ENCODE assay signal across 9 cellular contexts in genomic region chr22:42560781-42561180, GRCh38. TPM values are rescaled to one million over a fixed set of nuclear protein-coding genes. Genes with fewer than 3 reads are reported as not detected.
DNase-seq lines count a peak whose midpoint lies in the region; ATAC-seq and TF ChIP-seq lines count a peak whose summit lies in the region.
"Had no signal": no experiment of that assay in that cellular context is flagged by ENCODE, and none has a peak within 500 bp of the region (broad histone marks: within the 10 kb centered on the region; RNA-seq: fewer than 3 reads in every experiment).

No MANE protein-coding gene starts in this region.

- peak; percentile 39 to 54 for ATAC-seq in activated T-cell treated with anti-CD3 and anti-CD28 coated beads, Interleukin-2, amount 50 U/mL, for 4 hours
- ATAC-seq in upper lobe of left lung (ENCODE audit: low FRiP score in 2 of 2) (no peak), HG03139 (IDR thresholded peaks at IDR 0.05; ENCODE audit: unreplicated experiment) (no peak)

- no peaks in the 10 kb centered on the region for H3K9me2 ChIP-seq in SK-N-SH

- H2AFZ ChIP-seq in SK-N-SH (ENCODE audit: low read depth), result no peak overlapping the region

- no peaks in the 10 kb centered on the region for H3K27me3 Mint-ChIP-seq in activated T-cell treated with anti-CD3 and anti-CD28 coated beads, Interleukin-2, amount 50 U/mL, for 4 hours (ENCODE audit: low read depth)
- H3K27me3 Mint-ChIP-seq in CD8-positive, alpha-beta memory T cell, result no peaks in the 10 kb centered on the region

- no peak overlapping the region for H3K4me2 ChIP-seq in SK-N-SH

- peak; percentile 40 for TF ChIP-seq RAD21 in SK-N-SH (IDR thresholded peaks at IDR 0.05; ENCODE audit: low read length)

- DNase-seq in activated T-cell treated with anti-CD3 and anti-CD28 coated beads, Interleukin-2, amount 50 U/mL, for 4 hours, result no peak
- no peak for DNase-seq in activated T-cell treated with anti-CD3 and anti-CD28 coated beads for 4 hours
- DNase-seq in SK-N-SH, result peak; percentile 59
- DNase-seq in left ventricle myocardium inferior, result no peak
- no peak for DNase-seq in upper lobe of left lung
- no peak for DNase-seq in GOT3 (lab: John Stamatoyannopoulos, UW)
- DNase-seq in CD8-positive, alpha-beta memory T cell, result no peak
- DNase-seq: left cardiac atrium had no signal

- no peak overlapping the region for H3K4me3 Mint-ChIP-seq in activated T-cell treated with anti-CD3 and anti-CD28 coated beads, Interleukin-2, amount 50 U/mL, for 4 hours
- H3K4me3 Mint-ChIP-seq in CD8-positive, alpha-beta memory T cell, result no peak overlapping the region

- CTCF ChIA-PET in SK-N-SH (lab: Yijun Ruan, JAX), result interaction anchor here (0.7 to 1.7 kb wide), 3 partner anchors 9 to 27 kb away, joined by 3 to 6 read pairs (median 6); no protein-coding TSS in a partner anchor
- CTCF ChIA-PET in CD8-positive, alpha-beta memory T cell (lab: Charles Lee), result interaction anchor here (0.8 to 1.7 kb wide), 2 partner anchors 8 to 21 kb away, joined by 3 to 5 read pairs; no protein-coding TSS in a partner anchor

- H3K9me3 ChIP-seq in SK-N-SH (no peaks in the 10 kb centered on the region), left ventricle myocardium inferior (replicated peaks) (no peaks in the 10 kb centered on the region), upper lobe of left lung (no peaks in the 10 kb centered on the region)
- H3K9me3 ChIP-seq in CD8-positive, alpha-beta memory T cell (ENCODE audit: low read length), result no peaks in the 10 kb centered on the region

- H3K27ac ChIP-seq in SK-N-SH (ENCODE audit: low read depth in 2 of 2, low read length in 1 of 2) (no peak overlapping the region), left ventricle myocardium inferior (replicated peaks) (no peak overlapping the region), upper lobe of left lung (no peak overlapping the region)
- no peak overlapping the region for H3K27ac ChIP-seq in CD8-positive, alpha-beta memory T cell (ENCODE audit: low read depth, low read length)

- WGBS in SK-N-SH (ENCODE audit: low lambda C conversion rate), result 62% methylated on average over 4 of the region's 7 CpGs
- WGBS in upper lobe of left lung, 2 donors, result 77 to 80% methylated on average over 6 to 7 of the region's 7 CpGs

- TF ChIP-seq CTCF in SK-N-SH (IDR thresholded peaks at IDR 0.05), result peak; percentile 49
- TF ChIP-seq CTCF in left ventricle myocardium inferior (IDR thresholded peaks at IDR 0.05; ENCODE audit: borderline replicate concordance), result peak; percentile 59
- TF ChIP-seq CTCF in upper lobe of left lung (IDR thresholded peaks at IDR 0.05), result peak in 5 of 6 experiments; percentile 21 to 42 (median 35)

- peaks cover 0 to 13% of the 10 kb centered on the region in 2 experiments; a peak in 1 of 4 replicates for H3K4me1 ChIP-seq in SK-N-SH (ENCODE audit: control insufficient read depth in 1 of 2, insufficient read depth in 2 of 2, low read depth in 1 of 2, low read length in 1 of 2)
- peaks cover 16% of the 10 kb centered on the region for H3K4me1 ChIP-seq in left ventricle myocardium inferior
- H3K4me1 ChIP-seq in upper lobe of left lung, result peaks cover 0 to 9% (median 6%) of the 10 kb centered on the region in 4 donors
- no peaks in the 10 kb centered on the region for H3K4me1 ChIP-seq in CD8-positive, alpha-beta memory T cell (ENCODE audit: insufficient read depth, low read length)

- H3K27me3 ChIP-seq in SK-N-SH (ENCODE audit: insufficient read depth) (no peaks in the 10 kb centered on the region), left ventricle myocardium inferior (ENCODE audit: low read depth) (no peaks in the 10 kb centered on the region), upper lobe of left lung (no peaks in the 10 kb centered on the region)
- no peaks in the 10 kb centered on the region for H3K27me3 ChIP-seq in CD8-positive, alpha-beta memory T cell (ENCODE audit: insufficient read depth, low read length, poor library complexity, severe bottlenecking)

- TF ChIP-seq EP300 in SK-N-SH (IDR thresholded peaks at IDR 0.05; ENCODE audit: borderline replicate concordance in 1 of 2, low read depth in 1 of 2, low read length in 1 of 2) (no peak), upper lobe of left lung (IDR thresholded peaks at IDR 0.05) (no peak)

- no peaks in the 10 kb centered on the region for H3K79me2 ChIP-seq in SK-N-SH (ENCODE audit: insufficient read depth)

- peaks cover 1% of the 10 kb centered on the region for H3K36me3 Mint-ChIP-seq in activated T-cell treated with anti-CD3 and anti-CD28 coated beads, Interleukin-2, amount 50 U/mL, for 4 hours (ENCODE audit: insufficient read depth)
- H3K36me3 Mint-ChIP-seq in CD8-positive, alpha-beta memory T cell, result no peaks in the 10 kb centered on the region

- H3K4me3 ChIP-seq in SK-N-SH (ENCODE audit: low read depth in 2 of 2, low read length in 1 of 2) (no peak overlapping the region), left ventricle myocardium inferior (no peak overlapping the region), upper lobe of left lung (no peak overlapping the region)
- no peak overlapping the region for H3K4me3 ChIP-seq in CD8-positive, alpha-beta memory T cell (ENCODE audit: low read length)

- H3F3A ChIP-seq in SK-N-SH (replicated peaks; ENCODE audit: insufficient read depth), result no peaks in the 10 kb centered on the region

- TF ChIP-seq POLR2A in upper lobe of left lung (IDR thresholded peaks at IDR 0.05), result no peak

- H3K9me3 Mint-ChIP-seq in activated T-cell treated with anti-CD3 and anti-CD28 coated beads, Interleukin-2, amount 50 U/mL, for 4 hours, result no peaks in the 10 kb centered on the region
- H3K9me3 Mint-ChIP-seq in CD8-positive, alpha-beta memory T cell, result no peaks in the 10 kb centered on the region

- H3K9ac ChIP-seq in SK-N-SH, result no peak overlapping the region

- intact Hi-C loops in left ventricle myocardium inferior (cut with micrococcal nuclease), result no loop called here

- no peaks in the 10 kb centered on the region for H3K36me3 ChIP-seq in SK-N-SH (replicated peaks in 1 of 2; ENCODE audit: control insufficient read depth in 1 of 2, insufficient read depth in 2 of 2, low read length in 1 of 2)
- H3K36me3 ChIP-seq in left ventricle myocardium inferior, result peaks cover 8% of the 10 kb centered on the region
- no peaks in the 10 kb centered on the region for H3K36me3 ChIP-seq in upper lobe of left lung
- no peaks in the 10 kb centered on the region for H3K36me3 ChIP-seq in CD8-positive, alpha-beta memory T cell (ENCODE audit: insufficient read depth, low read length)

- POLR2A ChIA-PET in SK-N-SH (lab: Yijun Ruan, JAX), result interaction anchor here (0.5 kb wide), 1 partner anchor 22 kb away, joined by 3 read pairs; no protein-coding TSS in a partner anchor
- POLR2A ChIA-PET in CD8-positive, alpha-beta memory T cell (lab: Charles Lee), result no interaction called here

- no peaks in the 10 kb centered on the region for H4K20me1 ChIP-seq in SK-N-SH (ENCODE audit: insufficient read depth)

- no peaks in the 10 kb centered on the region for H3K4me1 Mint-ChIP-seq in activated T-cell treated with anti-CD3 and anti-CD28 coated beads, Interleukin-2, amount 50 U/mL, for 4 hours (ENCODE audit: low read depth)
- H3K4me1 Mint-ChIP-seq in CD8-positive, alpha-beta memory T cell, result peaks cover 0 to 2% (median 0%) of the 10 kb centered on the region in 3 donors

- peak overlapping the region in 1 of 8 donors; percentile 82 for H3K27ac Mint-ChIP-seq in CD8-positive, alpha-beta memory T cell

TF ChIP-seq in SK-N-SH, 30 proteins besides CTCF, POLR2A, EP300 and RAD21:
- TF ChIP-seq USF1 (IDR thresholded peaks at IDR 0.05; ENCODE audit: borderline replicate concordance, low read depth) (no peak), SMC3 (IDR thresholded peaks at IDR 0.05; ENCODE audit: low read depth, low read length) (peak; percentile 7; the same call in 1 of the 2 replicates)

RNA-seq across cellular contexts. Expression of gene SERHL2, which starts 7.0 kb away (rescaled TPM):
- under 1 TPM; 0.55 to 0.96 (median 0.79) TPM for total RNA-seq in activated T-cell treated with anti-CD3 and anti-CD28 coated beads, Interleukin-2, amount 50 U/mL, for 4 hours
- polyA plus RNA-seq in SK-N-SH (2012; rRNA removed), result 3.1 and 3.8 TPM in 2 replicates
- polyA plus RNA-seq in SK-N-SH (2012; cell fraction: cytosol; rRNA removed), result 2.5 and 3.4 TPM in 2 replicates
- 3.9 and 4.6 TPM in 2 replicates for polyA plus RNA-seq in SK-N-SH (2012; cell fraction: nucleus; rRNA removed)
- 3.5 TPM for total RNA-seq in left ventricle myocardium inferior
- 1 to 10 TPM in 5 of 6 donors, not detected in 1; 1.1 to 4.9 (median 2.2) TPM for total RNA-seq in upper lobe of left lung
- total RNA-seq in CD8-positive, alpha-beta memory T cell, result 1 to 10 TPM; 1.3 to 1.4 TPM
- polyA plus RNA-seq in CD8-positive, alpha-beta memory T cell, result 0.60 TPM

RNA-seq across cellular contexts. Expression of gene RRP7A, which starts 41.2 kb away (rescaled TPM):
- total RNA-seq in activated T-cell treated with anti-CD3 and anti-CD28 coated beads, Interleukin-2, amount 50 U/mL, for 4 hours, result 100 to 1,000 TPM; 214 to 258 (median 217) TPM
- polyA plus RNA-seq in SK-N-SH (2012; rRNA removed), result 16.6 and 17.6 TPM in 2 replicates
- polyA plus RNA-seq in SK-N-SH (2012; cell fraction: cytosol; rRNA removed), result 10.5 and 13.9 TPM in 2 replicates
- polyA plus RNA-seq in SK-N-SH (2012; cell fraction: nucleus; rRNA removed), result 13.1 and 16.7 TPM in 2 replicates
- total RNA-seq in left ventricle myocardium inferior (15.8 TPM), upper lobe of left lung (10 to 100 TPM; 21.2 to 36.2 (median 29.3) TPM)
- 100 to 1,000 TPM; 173 to 175 TPM for total RNA-seq in CD8-positive, alpha-beta memory T cell
- polyA plus RNA-seq in CD8-positive, alpha-beta memory T cell, result 62.5 TPM

RNA-seq across cellular contexts. Expression of gene POLDIP3, which starts 53.9 kb away (rescaled TPM):
- total RNA-seq in activated T-cell treated with anti-CD3 and anti-CD28 coated beads, Interleukin-2, amount 50 U/mL, for 4 hours, result 10 to 100 TPM; 71.8 to 82.6 (median 77.1) TPM
- 18.8 and 21.6 TPM in 2 replicates for polyA plus RNA-seq in SK-N-SH (2012; rRNA removed)
- 13.3 and 16.1 TPM in 2 replicates for polyA plus RNA-seq in SK-N-SH (2012; cell fraction: cytosol; rRNA removed)
- polyA plus RNA-seq in SK-N-SH (2012; cell fraction: nucleus; rRNA removed), result 29.7 and 30.3 TPM in 2 replicates
- total RNA-seq in left ventricle myocardium inferior, result 35.2 TPM
- 10 to 100 TPM; 38.0 to 74.5 (median 55.6) TPM for total RNA-seq in upper lobe of left lung
- 10 to 100 TPM; 80.0 to 82.8 TPM for total RNA-seq in CD8-positive, alpha-beta memory T cell
- 78.0 TPM for polyA plus RNA-seq in CD8-positive, alpha-beta memory T cell

Comparison
In these comparisons a context has a peak if more than half of its experiments do, and no peak if none do; other contexts are left out.
1. ATAC-seq: peak in activated T-cell treated with anti-CD3 and anti-CD28 coated beads, Interleukin-2, amount 50 U/mL, for 4 hours (2 of 2); none in upper lobe of left lung (0 of 2) and HG03139 (single experiment).
2. RNA of gene RRP7A, which starts 41.2 kb away (total RNA-seq): 214 to 258 TPM in activated T-cell treated with anti-CD3 and anti-CD28 coated beads, Interleukin-2, amount 50 U/mL, for 4 hours and 173 to 175 TPM in CD8-positive, alpha-beta memory T cell; 21.2 to 36.2 TPM in upper lobe of left lung and 15.8 TPM in left ventricle myocardium inferior (single experiment); every median in the first group is over 4 times any median in the second.
3. Peak in every context shown above with its lines, with median percentiles within 50 percentile points of each other: CTCF ChIP-seq.